ENCODE assay signal across 29 cellular contexts in genomic region chr11:42812960-42813359, GRCh38.
"Had no signal": no experiment of that assay in that cellular context is flagged by ENCODE, and none has a peak within 500 bp of the region (broad histone marks: within the 10 kb centered on the region; RNA-seq: fewer than 3 reads in every experiment).

No MANE protein-coding gene starts in this region.

- H3K4me3 Mint-ChIP-seq: dendritic cell treated with granulocyte-macrophage colony-stimulating factor and Interleukin-4, amounts not matched to agents 40 ng/mL and 50 ng/mL, for 4 days; effector memory CD8-positive, alpha-beta T cell; endodermal cell had no signal

- DNase-seq: colonic mucosa; cortex of kidney; dermis blood vessel endothelial cell; dorsolateral prefrontal cortex; effector CD4-positive, alpha-beta T cell; effector CD8-positive, alpha-beta T cell; effector memory CD4-positive, alpha-beta T cell; effector memory CD8-positive, alpha-beta T cell; endodermal cell; erythroblast; esophagus squamous epithelium; foreskin fibroblast; foreskin keratinocyte; foreskin melanocyte; gastrocnemius medialis; glutamatergic neuron; head of caudate nucleus; heart left ventricle; heart right ventricle had no signal

- H3K4me1 Mint-ChIP-seq: endodermal cell had no signal

- H3K4me1 ChIP-seq: colonic mucosa, esophagus muscularis mucosa, esophagus squamous epithelium, foreskin keratinocyte, gastrocnemius medialis, gastroesophageal sphincter, heart left ventricle, heart right ventricle had no signal

- FAIRE-seq: colon, endometrium, endothelial cell of umbilical vein, frontal cortex had no signal

- H3K9me3 Mint-ChIP-seq: dendritic cell treated with granulocyte-macrophage colony-stimulating factor and Interleukin-4, amounts not matched to agents 40 ng/mL and 50 ng/mL, for 4 days; endodermal cell had no signal

- H3K4me3 ChIP-seq: colonic mucosa, coronary artery, dorsolateral prefrontal cortex, esophagus muscularis mucosa, esophagus squamous epithelium, gastrocnemius medialis, gastroesophageal sphincter, heart left ventricle, heart right ventricle had no signal

- H3K27me3 ChIP-seq: colonic mucosa, dorsolateral prefrontal cortex, esophagus muscularis mucosa, esophagus squamous epithelium, foreskin keratinocyte, gastrocnemius medialis, gastroesophageal sphincter, heart left ventricle, heart right ventricle had no signal

- H3K27ac Mint-ChIP-seq: dendritic cell treated with granulocyte-macrophage colony-stimulating factor and Interleukin-4, amounts not matched to agents 40 ng/mL and 50 ng/mL, for 4 days; effector memory CD8-positive, alpha-beta T cell; endodermal cell had no signal

- ATAC-seq: effector memory CD8-positive, alpha-beta T cell; esophagus mucosa; foreskin keratinocyte; gastrocnemius medialis; gastroesophageal sphincter; heart left ventricle; heart right ventricle had no signal

- H3K27ac ChIP-seq: colonic mucosa, coronary artery, dorsolateral prefrontal cortex, epithelial cell of prostate, esophagus muscularis mucosa, esophagus squamous epithelium, foreskin keratinocyte, gastrocnemius medialis, gastroesophageal sphincter, heart left ventricle, heart right ventricle had no signal

- H3K36me3 ChIP-seq: colonic mucosa, esophagus muscularis mucosa, esophagus squamous epithelium, gastrocnemius medialis, gastroesophageal sphincter, heart left ventricle, heart right ventricle had no signal

- H3K27me3 Mint-ChIP-seq: dendritic cell treated with granulocyte-macrophage colony-stimulating factor and Interleukin-4, amounts not matched to agents 40 ng/mL and 50 ng/mL, for 4 days; effector memory CD8-positive, alpha-beta T cell had no signal

- H3K9me3 ChIP-seq: colonic mucosa, esophagus muscularis mucosa, esophagus squamous epithelium, gastrocnemius medialis, gastroesophageal sphincter, heart left ventricle, heart right ventricle had no signal
